Comparison of ENCODE assay signal across 17 cellular contexts in genomic region chr18:48785686-48786470, GRCh38.
A peak's percentile ranks its signal among the peaks of the same experiment; 100 is the strongest.
DNase-seq lines count a peak whose midpoint lies in the region; ATAC-seq and TF ChIP-seq lines count a peak whose summit lies in the region.
"Had no signal": no experiment of that assay in that cellular context is flagged by ENCODE, and none has a peak within 500 bp of the region (broad histone marks: within the 10 kb centered on the region; RNA-seq: fewer than 3 reads in every experiment).

No MANE protein-coding gene starts in this region.

- no peaks in the 10 kb centered on the region for H3K36me3 Mint-ChIP-seq in activated T-helper 17 cell treated with anti-CD3 and anti-CD28 coated beads, Interleukin-2, amount 50 U/mL, for 72 hours (ENCODE audit: low read depth)

- no peaks in the 10 kb centered on the region for H3K27me3 Mint-ChIP-seq in activated T-helper 17 cell treated with anti-CD3 and anti-CD28 coated beads, Interleukin-2, amount 50 U/mL, for 72 hours

- H4K20me1 ChIP-seq in BLaER1 (no peaks in the 10 kb centered on the region), osteoblast (ENCODE audit: insufficient read depth, low read length) (no peaks in the 10 kb centered on the region)

- H3K9me3 Mint-ChIP-seq in activated T-helper 17 cell treated with anti-CD3 and anti-CD28 coated beads, Interleukin-2, amount 50 U/mL, for 72 hours = peaks cover 4% of the 10 kb centered on the region

- no peaks in the 10 kb centered on the region for H3K79me2 ChIP-seq in osteoblast (ENCODE audit: insufficient read depth, low read length)

- H3K27ac Mint-ChIP-seq in activated T-helper 17 cell treated with anti-CD3 and anti-CD28 coated beads, Interleukin-2, amount 50 U/mL, for 72 hours = peak overlapping the region; percentile 74

- H3K27me3 ChIP-seq in BLaER1 (no peaks in the 10 kb centered on the region), osteoblast (ENCODE audit: insufficient read depth, low read length) (no peaks in the 10 kb centered on the region)
- H3K27me3 ChIP-seq: brain microvascular endothelial cell, heart left ventricle, stomach had no signal

- peak overlapping the region; percentile 89 for H3K27ac ChIP-seq in BLaER1
- H3K27ac ChIP-seq in osteoblast (ENCODE audit: low read depth, low read length) = no peak overlapping the region
- H3K27ac ChIP-seq: brain microvascular endothelial cell, parathyroid adenoma, VCaP had no signal

- ATAC-seq in GM18517 (IDR thresholded peaks at IDR 0.05; ENCODE audit: unreplicated experiment) (peak; percentile 7), GM18909 (IDR thresholded peaks at IDR 0.05; ENCODE audit: poor library complexity, unreplicated experiment) (no peak)
- ATAC-seq in activated T-helper 17 cell treated with anti-CD3 and anti-CD28 coated beads, Interleukin-2, amount 50 U/mL, for 72 hours (replicated peaks) = no peak
- ATAC-seq: heart left ventricle, SK-N-SH treated with all-trans-retinoic acid at 6 μM for 48 hours had no signal

- H2AFZ ChIP-seq in osteoblast (ENCODE audit: low read length) = no peak overlapping the region
- H2AFZ ChIP-seq: parathyroid adenoma had no signal

- DNase-seq in osteoblast (ENCODE audit: insufficient read length, low spot score, missing footprints) (peak; percentile 48), SHP77 treated with DMSO at 0.1 percent for 48 hours (lab: John Stamatoyannopoulos, UW) (no peak), putamen (ENCODE audit: low spot score) (no peak)
- DNase-seq: brain microvascular endothelial cell; NCI-H2029; NCI-H524; OCI-M1; stimulated activated CD4-positive, alpha-beta T cell treated with anti-CD3 and anti-CD28 coated beads, Interleukin-12 subunit alpha, Interleukin-12 subunit beta, amount 100 ng/mL, for 4 hours; stomach had no signal

- peaks cover 23% of the 10 kb centered on the region for H3K4me1 Mint-ChIP-seq in activated T-helper 17 cell treated with anti-CD3 and anti-CD28 coated beads, Interleukin-2, amount 50 U/mL, for 72 hours

- peak overlapping the region; percentile 49 for H3K4me3 Mint-ChIP-seq in activated T-helper 17 cell treated with anti-CD3 and anti-CD28 coated beads, Interleukin-2, amount 50 U/mL, for 72 hours

- TF ChIP-seq CTCF in osteoblast (IDR thresholded peaks at IDR 0.05; ENCODE audit: extremely low read depth, low read depth, low read length) = no peak

- no peaks in the 10 kb centered on the region for H3K9me3 ChIP-seq in BLaER1
- no peaks in the 10 kb centered on the region for H3K9me3 ChIP-seq in osteoblast (ENCODE audit: low read depth, low read length)
- H3K9me3 ChIP-seq: heart left ventricle, stomach had no signal

- peak overlapping the region; percentile 90 for H3K4me2 ChIP-seq in BLaER1
- H3K4me2 ChIP-seq in osteoblast (ENCODE audit: insufficient read depth, low read length) = no peak overlapping the region

- peak overlapping the region; percentile 67 for H3K9ac ChIP-seq in BLaER1
- H3K9ac ChIP-seq: parathyroid adenoma had no signal

- H3K36me3 ChIP-seq in BLaER1 (peaks cover 18% of the 10 kb centered on the region; the same call in 1 of the 2 replicates), osteoblast (ENCODE audit: insufficient read depth, low read length) (peaks cover 23% of the 10 kb centered on the region)
- H3K36me3 ChIP-seq: brain microvascular endothelial cell had no signal

- H3K4me3 ChIP-seq in BLaER1 (peak overlapping the region; percentile 20), osteoblast (ENCODE audit: insufficient read depth, low read length) (no peak overlapping the region)
- H3K4me3 ChIP-seq: heart left ventricle, stomach had no signal

- peaks cover 89% of the 10 kb centered on the region for H3K4me1 ChIP-seq in BLaER1
- H3K4me1 ChIP-seq in osteoblast (ENCODE audit: insufficient read depth, low read length) = peaks cover 29% of the 10 kb centered on the region
